ENCODE assay signal across 22 cellular contexts in the genomic region with DNA sequence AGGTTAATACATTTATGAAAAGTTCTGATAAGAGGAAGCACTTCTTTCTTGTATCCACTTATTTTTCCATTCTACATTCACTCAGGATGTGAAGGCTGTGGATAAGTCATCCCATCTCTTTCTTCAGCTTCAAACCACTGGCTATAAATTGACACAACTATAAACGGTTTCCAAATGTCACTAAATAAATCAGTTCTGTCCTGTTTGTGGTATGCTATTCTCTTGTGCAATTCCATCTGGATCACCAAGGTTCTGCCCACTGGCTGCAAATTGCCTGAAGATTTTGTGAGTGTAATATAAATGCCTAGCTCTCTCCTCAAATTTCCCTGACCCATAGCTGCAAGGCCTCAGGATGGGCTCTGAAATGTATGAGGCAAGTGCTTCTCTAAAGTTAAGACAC. TPM values are rescaled to one million over a fixed set of nuclear protein-coding genes. Genes with fewer than 3 reads are reported as not detected.
"Had no signal": no experiment of that assay in that cellular context is flagged by ENCODE, and none has a peak within 500 bp of the region (broad histone marks: within the 10 kb centered on the region; RNA-seq: fewer than 3 reads in every experiment).

No MANE protein-coding gene starts in this region.

- H3K36me3 ChIP-seq: cardiac muscle cell, heart left ventricle, tibial artery had no signal

- H3K9me3 ChIP-seq: heart left ventricle, tibial artery had no signal

- FAIRE-seq: colon, endometrium, urothelium cell line had no signal

- ATAC-seq: activated CD4-positive, alpha-beta T cell treated with anti-CD3 and anti-CD28 coated beads for 36 hours; activated CD8-positive, alpha-beta memory T cell treated with anti-CD3 and anti-CD28 coated beads, Interleukin-2, amount 10 ng/mL, durations not matched to agents 7 days and 5 days; heart left ventricle; stimulated activated naive B cell treated with anti-CD40 and anti-IgM and Interleukin-4, amounts not matched to agents 10 μg/mL and 1 μg/mL and 100 μg/mL, for 72 hours; T-helper 17 cell had no signal

- H3K27ac ChIP-seq: cardiac muscle cell, heart left ventricle, tibial artery had no signal

- DNase-seq: activated CD4-positive, alpha-beta memory T cell treated with anti-CD3 and anti-CD28 coated beads for 36 hours; activated CD4-positive, alpha-beta T cell treated with anti-CD3 and anti-CD28 coated beads for 36 hours; activated CD8-positive, alpha-beta memory T cell treated with anti-CD3 and anti-CD28 coated beads, Interleukin-2, amount 10 ng/mL, durations not matched to agents 7 days and 5 days; activated naive CD4-positive, alpha-beta T cell treated with anti-CD3 and anti-CD28 coated beads for 36 hours; activated T-cell treated with anti-CD3 and anti-CD28 coated beads, Interleukin-2, amount 50 U/mL, for 1 hour; foreskin melanocyte; heart left ventricle; immature natural killer cell; retina; stimulated activated CD4-positive, alpha-beta T cell treated with anti-CD3 and anti-CD28 coated beads, Interleukin-4, amount 100 ng/mL, for 1 hour; stimulated activated naive B cell treated with anti-CD40 and anti-IgM and Interleukin-4, amounts not matched to agents 10 μg/mL and 1 μg/mL and 100 μg/mL, for 72 hours; T-helper 17 cell; tibial artery had no signal

- H3K4me3 ChIP-seq: cardiac muscle cell, heart left ventricle, tibial artery had no signal

- H3K4me1 ChIP-seq: heart left ventricle, tibial artery had no signal

- H3K27me3 ChIP-seq: cardiac muscle cell, heart left ventricle had no signal

RNA-seq across cellular contexts. Expression of a gene that starts 7.1 kb away (rescaled TPM):
- total RNA-seq: activated CD4-positive, alpha-beta memory T cell treated with anti-CD3 and anti-CD28 coated beads for 36 hours; activated CD4-positive, alpha-beta T cell treated with anti-CD3 and anti-CD28 coated beads for 36 hours; activated CD8-positive, alpha-beta memory T cell treated with anti-CD3 and anti-CD28 coated beads, Interleukin-2, amount 10 ng/mL, durations not matched to agents 7 days and 5 days; activated naive CD4-positive, alpha-beta T cell treated with anti-CD3 and anti-CD28 coated beads for 36 hours; activated T-helper 2 cell treated with anti-CD3 and anti-CD28 coated beads, Interferon-gamma antibody, Interleukin-2, Interleukin-4, amounts not matched to agents 10 μg/mL and 5 μg/mL and 100 μg/mL, durations not matched to agents 14 hours and 24 hours and 36 hours; lower leg skin; mesothelial cell of epicardium; osteocyte; subcutaneous adipose tissue; T-helper 17 cell had no signal
